25 cellular contexts compared by ENCODE assay signal in the genomic region with DNA sequence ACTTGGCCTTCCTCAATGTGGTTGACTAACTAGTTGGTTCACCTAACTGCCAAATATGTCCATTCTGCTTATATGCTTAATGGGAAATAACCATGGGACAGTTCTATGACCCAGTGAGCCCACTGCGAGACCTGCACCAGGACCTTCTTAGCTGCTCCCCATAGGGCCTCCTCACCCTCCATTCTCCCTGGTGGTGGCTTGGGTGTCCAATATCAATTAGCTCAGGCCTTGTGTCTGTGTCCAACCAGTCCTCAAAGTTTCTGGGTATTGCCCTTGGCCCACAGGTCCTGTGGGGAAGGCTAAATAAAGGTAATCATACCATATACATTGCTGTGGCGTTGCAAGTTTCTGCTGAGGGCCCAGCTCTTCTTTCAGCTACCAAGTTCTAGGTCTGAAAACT.
DNase-seq lines count a peak whose midpoint lies in the region; ATAC-seq, FAIRE-seq and TF ChIP-seq lines count a peak whose summit lies in the region.
"Had no signal": no experiment of that assay in that cellular context is flagged by ENCODE, and none has a peak within 500 bp of the region (broad histone marks: within the 10 kb centered on the region; RNA-seq: fewer than 3 reads in every experiment).

No MANE protein-coding gene starts in this region.

- ATAC-seq in activated CD8-positive, alpha-beta T cell treated with anti-CD3 and anti-CD28 coated beads, Interleukin-2, amount 10 ng/mL, durations not matched to agents 7 days and 5 days: no peak
- ATAC-seq: GM12878 had no signal

- TF ChIP-seq CTCF in endodermal cell (conservative IDR thresholded peaks at IDR 0.05) (no peak), osteocyte (IDR thresholded peaks at IDR 0.05) (no peak), GM10248 (IDR thresholded peaks at IDR 0.05; ENCODE audit: control extremely low read depth, extremely low read depth, low read depth, missing control alignments) (no peak), stomach (IDR thresholded peaks at IDR 0.05) (no peak), neural progenitor cell (IDR thresholded peaks at IDR 0.05) (no peak)

- 93 to 100% methylated on average over 1 to 2 of the region's 2 CpGs for WGBS in endodermal cell (ENCODE audit: insufficient coverage in 1 of 2, insufficient read length in 1 of 2), 2 experiments
- WGBS in stomach, 5 donors: 94 to 100% (median 95%) methylated on average over 2 of the region's 2 CpGs

- DNase-seq in HTR-8/SVneo (ENCODE audit: insufficient read length, low spot score): no peak
- peak; percentile 4 for DNase-seq in endodermal cell
- peak; percentile 23 for DNase-seq in osteocyte (ENCODE audit: extremely low spot score, unreplicated experiment)
- no peak for DNase-seq in GM10248 (ENCODE audit: extremely low spot score)
- DNase-seq in stomach: no peak
- DNase-seq in neural progenitor cell (ENCODE audit: low spot score): no peak
- no peak for DNase-seq in activated CD8-positive, alpha-beta T cell treated with anti-CD3 and anti-CD28 coated beads, Interleukin-2, amount 10 ng/mL, durations not matched to agents 7 days and 5 days
- DNase-seq: 8988T; ACHN; BE2C; C1 segment of cervical spinal cord; CD4-positive, alpha-beta memory T cell; CD4-positive, CD25-positive, alpha-beta regulatory T cell; CD8-positive, alpha-beta memory T cell; COR-L47; DMS 273 treated with DMSO at 0.1 percent for 48 hours; DMS79 treated with DMSO at 0.1 percent for 48 hours; GF-D8 had no signal

- H2AFZ ChIP-seq in neural progenitor cell (replicated peaks): no peak overlapping the region

- POLR2A ChIA-PET in GM10248 (lab: Yijun Ruan, JAX): no interaction called here
- POLR2A ChIA-PET in activated CD8-positive, alpha-beta T cell treated with anti-CD3 and anti-CD28 coated beads, Interleukin-2, amount 10 ng/mL, durations not matched to agents 7 days and 5 days (lab: Charles Lee): interaction anchor here (1.2 kb wide), 1 partner anchor 186 kb away, joined by 3 read pairs; no protein-coding TSS in a partner anchor

- H3K27ac ChIP-seq in endodermal cell (ENCODE audit: low read depth, low read length) (no peak overlapping the region), stomach (no peak overlapping the region), neural progenitor cell (no peak overlapping the region)
- H3K27ac ChIP-seq: BLaER1 had no signal

- intact Hi-C loops in stomach (cut with DNase I; ENCODE audit: low total_unique reads): loop anchor here (5.0 kb wide), 1 partner anchor 617 kb away; no protein-coding TSS in a partner anchor

- no peaks in the 10 kb centered on the region for H3F3A ChIP-seq in neural progenitor cell (ENCODE audit: low read depth)

- peaks cover 5% of the 10 kb centered on the region for H3K36me3 Mint-ChIP-seq in endodermal cell (ENCODE audit: low read depth)
- no peaks in the 10 kb centered on the region for H3K36me3 Mint-ChIP-seq in osteocyte (ENCODE audit: unreplicated experiment)
- no peaks in the 10 kb centered on the region for H3K36me3 Mint-ChIP-seq in neural progenitor cell
- no peaks in the 10 kb centered on the region for H3K36me3 Mint-ChIP-seq in activated CD8-positive, alpha-beta T cell treated with anti-CD3 and anti-CD28 coated beads, Interleukin-2, amount 10 ng/mL, durations not matched to agents 7 days and 5 days (ENCODE audit: low read depth)
- H3K36me3 Mint-ChIP-seq: CD14-positive monocyte; CD4-positive, alpha-beta memory T cell; CD4-positive, CD25-positive, alpha-beta regulatory T cell; CD8-positive, alpha-beta memory T cell had no signal

- H3K9ac ChIP-seq in endodermal cell (ENCODE audit: extremely low read depth, low read length, poor library complexity, severe bottlenecking) (no peak overlapping the region), neural progenitor cell (no peak overlapping the region)
- H3K9ac ChIP-seq: BLaER1 had no signal

- H3K4me2 ChIP-seq in neural progenitor cell: no peak overlapping the region
- H3K4me2 ChIP-seq: BLaER1 had no signal

- no peaks in the 10 kb centered on the region for H3K36me3 ChIP-seq in endodermal cell (ENCODE audit: control insufficient read depth, insufficient read depth, low read length)
- H3K36me3 ChIP-seq in stomach: no peaks in the 10 kb centered on the region
- H3K36me3 ChIP-seq in neural progenitor cell: no peaks in the 10 kb centered on the region
- H3K36me3 ChIP-seq: BE2C, BLaER1 had no signal

- H3K4me1 Mint-ChIP-seq in endodermal cell: peaks cover 17% of the 10 kb centered on the region
- H3K4me1 Mint-ChIP-seq in osteocyte (ENCODE audit: unreplicated experiment): no peaks in the 10 kb centered on the region
- H3K4me1 Mint-ChIP-seq in neural progenitor cell: peaks cover 3% of the 10 kb centered on the region
- peaks cover 31% of the 10 kb centered on the region for H3K4me1 Mint-ChIP-seq in activated CD8-positive, alpha-beta T cell treated with anti-CD3 and anti-CD28 coated beads, Interleukin-2, amount 10 ng/mL, durations not matched to agents 7 days and 5 days (ENCODE audit: low read depth)

- H3K4me3 ChIP-seq in endodermal cell (ENCODE audit: low read length) (no peak overlapping the region), stomach (no peak overlapping the region), neural progenitor cell (no peak overlapping the region)
- H3K4me3 ChIP-seq: BLaER1, GM12878 had no signal

- H3K9me3 Mint-ChIP-seq in endodermal cell: peaks cover 26% of the 10 kb centered on the region
- peaks cover 14% of the 10 kb centered on the region for H3K9me3 Mint-ChIP-seq in osteocyte (ENCODE audit: unreplicated experiment)
- peaks cover 11% of the 10 kb centered on the region for H3K9me3 Mint-ChIP-seq in neural progenitor cell
- no peaks in the 10 kb centered on the region for H3K9me3 Mint-ChIP-seq in activated CD8-positive, alpha-beta T cell treated with anti-CD3 and anti-CD28 coated beads, Interleukin-2, amount 10 ng/mL, durations not matched to agents 7 days and 5 days (ENCODE audit: insufficient read depth)
- H3K9me3 Mint-ChIP-seq: CD4-positive, CD25-positive, alpha-beta regulatory T cell; CD8-positive, alpha-beta memory T cell had no signal

- no peak for TF ChIP-seq POLR2A in stomach (IDR thresholded peaks at IDR 0.05)

- no peak for TF ChIP-seq EP300 in stomach (IDR thresholded peaks at IDR 0.05)

- CTCF ChIA-PET in GM10248 (lab: Yijun Ruan, JAX): interaction anchor here (11.4 kb wide), 1 partner anchor 617 kb away, joined by 177 read pairs; no protein-coding TSS in a partner anchor
- CTCF ChIA-PET in activated CD8-positive, alpha-beta T cell treated with anti-CD3 and anti-CD28 coated beads, Interleukin-2, amount 10 ng/mL, durations not matched to agents 7 days and 5 days (lab: Charles Lee): interaction anchor here (1.1 to 5.4 kb wide), 3 partner anchors 186 to 619 kb away, joined by 3 to 47 read pairs (median 37); no protein-coding TSS in a partner anchor

- no peak overlapping the region for H3K27ac Mint-ChIP-seq in endodermal cell
- H3K27ac Mint-ChIP-seq in osteocyte (ENCODE audit: unreplicated experiment): no peak overlapping the region
- H3K27ac Mint-ChIP-seq in neural progenitor cell: no peak overlapping the region
- no peak overlapping the region for H3K27ac Mint-ChIP-seq in activated CD8-positive, alpha-beta T cell treated with anti-CD3 and anti-CD28 coated beads, Interleukin-2, amount 10 ng/mL, durations not matched to agents 7 days and 5 days
- H3K27ac Mint-ChIP-seq: CD14-positive monocyte had no signal

- peak; percentile 36 for FAIRE-seq in HTR-8/SVneo (lab: Jason Lieb, UNC)
- FAIRE-seq: A204.1, G401.6, GM12878, GM12892, GM18507 had no signal

- H3K79me2 ChIP-seq in neural progenitor cell (ENCODE audit: low read depth): no peaks in the 10 kb centered on the region

- no peaks in the 10 kb centered on the region for H4K20me1 ChIP-seq in neural progenitor cell (ENCODE audit: low read depth)
- H4K20me1 ChIP-seq: BLaER1 had no signal

- H3K27me3 Mint-ChIP-seq in endodermal cell (ENCODE audit: insufficient read depth) (peaks cover 4% of the 10 kb centered on the region), osteocyte (ENCODE audit: unreplicated experiment) (no peaks in the 10 kb centered on the region), neural progenitor cell (ENCODE audit: insufficient read depth, low read depth) (peaks cover 2% of the 10 kb centered on the region)
- no peaks in the 10 kb centered on the region for H3K27me3 Mint-ChIP-seq in activated CD8-positive, alpha-beta T cell treated with anti-CD3 and anti-CD28 coated beads, Interleukin-2, amount 10 ng/mL, durations not matched to agents 7 days and 5 days (ENCODE audit: low read depth)
- H3K27me3 Mint-ChIP-seq: CD4-positive, CD25-positive, alpha-beta regulatory T cell had no signal

- H3K9me3 ChIP-seq in endodermal cell (ENCODE audit: control insufficient read depth, low read length) (peaks cover 51% of the 10 kb centered on the region), stomach (peaks cover 0 to 6% (median 0%) of the 10 kb centered on the region in 4 donors), neural progenitor cell (ENCODE audit: low read depth) (no peaks in the 10 kb centered on the region)
- H3K9me3 ChIP-seq: BE2C had no signal

- H3K27me3 ChIP-seq in endodermal cell (ENCODE audit: control insufficient read depth, insufficient read depth, low read length, poor library complexity, severe bottlenecking): no peaks in the 10 kb centered on the region
- no peaks in the 10 kb centered on the region for H3K27me3 ChIP-seq in stomach
- no peaks in the 10 kb centered on the region for H3K27me3 ChIP-seq in neural progenitor cell
- H3K27me3 ChIP-seq: BE2C, BLaER1 had no signal

- no peaks in the 10 kb centered on the region for H3K4me1 ChIP-seq in endodermal cell (ENCODE audit: control insufficient read depth, insufficient read depth, low read length)
- peaks cover 0 to 10% (median 7%) of the 10 kb centered on the region in 4 donors for H3K4me1 ChIP-seq in stomach
- peaks cover 4% of the 10 kb centered on the region for H3K4me1 ChIP-seq in neural progenitor cell

- H3K4me3 Mint-ChIP-seq in endodermal cell (no peak overlapping the region), osteocyte (ENCODE audit: unreplicated experiment) (no peak overlapping the region), neural progenitor cell (no peak overlapping the region)
- H3K4me3 Mint-ChIP-seq in activated CD8-positive, alpha-beta T cell treated with anti-CD3 and anti-CD28 coated beads, Interleukin-2, amount 10 ng/mL, durations not matched to agents 7 days and 5 days: no peak overlapping the region
- H3K4me3 Mint-ChIP-seq: CD14-positive monocyte; CD4-positive, alpha-beta memory T cell; CD4-positive, CD25-positive, alpha-beta regulatory T cell; CD8-positive, alpha-beta memory T cell had no signal

Comparison
In these comparisons a context has a peak if more than half of its experiments do, and no peak if none do; other contexts are left out.
1. DNase-seq: peak in endodermal cell (single experiment) and osteocyte (single experiment); none in HTR-8/SVneo (single experiment), GM10248 (single experiment), stomach (single experiment), neural progenitor cell (single experiment) and activated CD8-positive, alpha-beta T cell treated with anti-CD3 and anti-CD28 coated beads, Interleukin-2, amount 10 ng/mL, durations not matched to agents 7 days and 5 days (single experiment).